In genomic region chr2:134707330-134707676, GRCh38 we compare ENCODE assay signal across 19 cellular contexts. TPM values are rescaled to one million over a fixed set of nuclear protein-coding genes. Genes with fewer than 3 reads are reported as not detected.
DNase-seq lines count a peak whose midpoint lies in the region; ATAC-seq, FAIRE-seq and TF ChIP-seq lines count a peak whose summit lies in the region.
"Had no signal": no experiment of that assay in that cellular context is flagged by ENCODE, and none has a peak within 500 bp of the region (broad histone marks: within the 10 kb centered on the region; RNA-seq: fewer than 3 reads in every experiment).

No MANE protein-coding gene starts in this region.

- no peaks in the 10 kb centered on the region for H3K9me3 Mint-ChIP-seq in endothelial cell (ENCODE audit: unreplicated experiment)
- no peaks in the 10 kb centered on the region for H3K9me3 Mint-ChIP-seq in natural killer cell treated with Interleukin-12 subunit alpha and Interleukin-12 subunit beta and Interleukin-15 and Interleukin-18, amount 100 ng/mL, for 72 hours
- H3K9me3 Mint-ChIP-seq: H9, IgD-negative memory B cell had no signal

- H3K36me3 ChIP-seq in HepG2 (replicated peaks in 1 of 2; ENCODE audit: control insufficient read depth in 1 of 2, insufficient read depth in 2 of 2, low read length in 2 of 2): no peaks in the 10 kb centered on the region
- H3K36me3 ChIP-seq in right lobe of liver: no peaks in the 10 kb centered on the region
- no peaks in the 10 kb centered on the region for H3K36me3 ChIP-seq in transverse colon
- H3K36me3 ChIP-seq in Karpas-422 (ENCODE audit: insufficient read depth, low read length): no peaks in the 10 kb centered on the region
- H3K36me3 ChIP-seq: SJCRH30 had no signal

- peaks cover 11% of the 10 kb centered on the region for H3K27me3 Mint-ChIP-seq in endothelial cell (ENCODE audit: unreplicated experiment)
- H3K27me3 Mint-ChIP-seq in natural killer cell treated with Interleukin-12 subunit alpha and Interleukin-12 subunit beta and Interleukin-15 and Interleukin-18, amount 100 ng/mL, for 72 hours: peaks cover 5 to 22% of the 10 kb centered on the region in 2 donors
- H3K27me3 Mint-ChIP-seq: IgD-negative memory B cell had no signal

- intact Hi-C loops in HepG2 (cut with micrococcal nuclease; ENCODE audit: unreplicated experiment): loop anchor here (10.0 kb wide), 1 partner anchor 243 kb away; no protein-coding TSS in a partner anchor
- intact Hi-C loops in right lobe of liver (cut with DNase I): no loop called here
- intact Hi-C loops in transverse colon (cut with DNase I; ENCODE audit: low total_unique reads): no loop called here

- H3K4me1 ChIP-seq in HepG2 (ENCODE audit: insufficient read depth, low read length) (peaks cover 20% of the 10 kb centered on the region), right lobe of liver (no peaks in the 10 kb centered on the region), transverse colon (no peaks in the 10 kb centered on the region), Karpas-422 (ENCODE audit: low read length) (peaks cover 11% of the 10 kb centered on the region)
- H3K4me1 ChIP-seq: SJCRH30 had no signal

- peak; percentile 49 for FAIRE-seq in HepG2 (lab: Jason Lieb, UNC)

- BruUV-seq in HepG2 (replicated peaks; lab: Mats Ljungman, UMichigan): no TSS peak

- ATAC-seq in HepG2 (no peak; the same call in 2 of the 3 replicates), right lobe of liver (no peak), GM18868 (IDR thresholded peaks at IDR 0.05; ENCODE audit: unreplicated experiment) (no peak), GM21447 (IDR thresholded peaks at IDR 0.05; ENCODE audit: unreplicated experiment) (no peak)
- no peak for ATAC-seq in natural killer cell treated with Interleukin-12 subunit alpha and Interleukin-12 subunit beta and Interleukin-15 and Interleukin-18, amount 100 ng/mL, for 72 hours

- no peak for DNase-seq in HepG2 (ENCODE audit: low spot score)
- DNase-seq in right lobe of liver: no peak
- no peak for DNase-seq in endothelial cell (ENCODE audit: low spot score)
- no peak for DNase-seq in natural killer cell treated with Interleukin-12 subunit alpha and Interleukin-12 subunit beta and Interleukin-15 and Interleukin-18, amount 100 ng/mL, for 72 hours (ENCODE audit: low spot score)
- no peak for DNase-seq in transverse colon
- DNase-seq in Karpas-422: no peak
- DNase-seq: GF-D8, H9, NCI-H1436, NCI-H2029 treated with DMSO at 0.1 percent for 48 hours, NCI-H2171 treated with DMSO at 0.1 percent for 48 hours, NCI-H446 treated with DMSO at 0.1 percent for 48 hours, NCI-H774 had no signal

- CTCF ChIA-PET in HepG2 (lab: Yijun Ruan, JAX; ENCODE audit: low intra/inter-chr PET ratio, low total read pairs): no interaction called here

- in situ Hi-C loops in HepG2 (cut with HindIII; ENCODE audit: extremely low pct_ligation_motif_present, low pct_unique_long_range_greater_than_20kb) (no loop called here), transverse colon (cut with MboI; ENCODE audit: low pct_ligation_motif_present in 1 of 4, low pct_unique_long_range_greater_than_20kb in 1 of 4, low sequenced_read_pairs in 3 of 4) (no loop called here)

- TF ChIP-seq POLR2A in HepG2 (IDR thresholded peaks at IDR 0.05; ENCODE audit: insufficient read depth in 1 of 2, low read depth in 2 of 2, low read length in 2 of 2) (no peak), right lobe of liver (IDR thresholded peaks at IDR 0.05) (no peak), transverse colon (IDR thresholded peaks at IDR 0.05) (no peak)

- TF ChIP-seq RAD21 in HepG2 (CRISPR knock-in tag; IDR thresholded peaks at IDR 0.05): no peak

- peak overlapping the region; percentile 78 for H3K4me2 ChIP-seq in HepG2 (ENCODE audit: low read depth, low read length)
- no peak overlapping the region for H3K4me2 ChIP-seq in Karpas-422 (ENCODE audit: low read depth, low read length, poor library complexity, severe bottlenecking)

- H3K4me3 ChIP-seq in HepG2 (replicated peaks in 1 of 3; ENCODE audit: insufficient read depth in 1 of 3, low read depth in 2 of 3, low read length in 3 of 3) (peak overlapping the region; percentile 4 to 50 (median 24); a peak in 4 of 6 replicates), right lobe of liver (no peak overlapping the region), transverse colon (no peak overlapping the region), Karpas-422 (ENCODE audit: low read length) (no peak overlapping the region)
- H3K4me3 ChIP-seq: SJCRH30 had no signal

- no peak overlapping the region for H3K27ac ChIP-seq in HepG2 (ENCODE audit: extremely low read length, insufficient read depth, low read length)
- no peak overlapping the region for H3K27ac ChIP-seq in right lobe of liver
- H3K27ac ChIP-seq in transverse colon: no peak overlapping the region
- no peak overlapping the region for H3K27ac ChIP-seq in Karpas-422 (ENCODE audit: low read length)
- H3K27ac ChIP-seq: C4-2B, RWPE1, SJCRH30 had no signal

- peak overlapping the region; percentile 98 for H3K27ac Mint-ChIP-seq in endothelial cell (ENCODE audit: unreplicated experiment)
- peak overlapping the region in 1 of 2 donors; percentile 35 for H3K27ac Mint-ChIP-seq in natural killer cell treated with Interleukin-12 subunit alpha and Interleukin-12 subunit beta and Interleukin-15 and Interleukin-18, amount 100 ng/mL, for 72 hours

- H2AFZ ChIP-seq in HepG2 (ENCODE audit: low read length) (peak overlapping the region; percentile 21), Karpas-422 (ENCODE audit: low read length) (no peak overlapping the region)

- POLR2A ChIA-PET in HepG2 (lab: Yijun Ruan, JAX): no interaction called here

- H3K36me3 Mint-ChIP-seq in endothelial cell (ENCODE audit: low read depth, unreplicated experiment): peaks cover 26% of the 10 kb centered on the region
- no peaks in the 10 kb centered on the region for H3K36me3 Mint-ChIP-seq in natural killer cell treated with Interleukin-12 subunit alpha and Interleukin-12 subunit beta and Interleukin-15 and Interleukin-18, amount 100 ng/mL, for 72 hours

- H3K27me3 ChIP-seq in HepG2 (ENCODE audit: control insufficient read depth in 1 of 2, insufficient read depth in 2 of 2, low read length in 2 of 2) (peaks cover 0 to 5% of the 10 kb centered on the region in 2 experiments; a peak in 1 of 5 replicates), right lobe of liver (no peaks in the 10 kb centered on the region), transverse colon (peaks cover 25% of the 10 kb centered on the region), Karpas-422 (ENCODE audit: low read length) (no peaks in the 10 kb centered on the region)

- H3K9ac ChIP-seq in HepG2 (ENCODE audit: insufficient read depth, low read depth, low read length) (no peak overlapping the region), Karpas-422 (ENCODE audit: low read length) (no peak overlapping the region)

- TF ChIP-seq EP300 in HepG2 (IDR thresholded peaks at IDR 0.05; ENCODE audit: low read depth in 2 of 2, low read length in 2 of 2) (no peak), HepG2 (CRISPR knock-in tag; IDR thresholded peaks at IDR 0.05; ENCODE audit: borderline replicate concordance) (no peak), transverse colon (IDR thresholded peaks at IDR 0.05; ENCODE audit: low read depth) (no peak)

- H3K4me1 Mint-ChIP-seq in endothelial cell (ENCODE audit: unreplicated experiment): peaks cover 90% of the 10 kb centered on the region
- peaks cover 30 to 35% of the 10 kb centered on the region in 2 donors for H3K4me1 Mint-ChIP-seq in natural killer cell treated with Interleukin-12 subunit alpha and Interleukin-12 subunit beta and Interleukin-15 and Interleukin-18, amount 100 ng/mL, for 72 hours (ENCODE audit: low read depth in 2 of 2)

- H3K4me3 Mint-ChIP-seq in endothelial cell (ENCODE audit: unreplicated experiment): peak overlapping the region; percentile 73
- peak overlapping the region; percentile 82 for H3K4me3 Mint-ChIP-seq in natural killer cell treated with Interleukin-12 subunit alpha and Interleukin-12 subunit beta and Interleukin-15 and Interleukin-18, amount 100 ng/mL, for 72 hours
- H3K4me3 Mint-ChIP-seq: H9 had no signal

- 3% methylated on average over 5 of the region's 5 CpGs for WGBS in HepG2 (ENCODE audit: low lambda C conversion rate)
- 29% methylated on average over 5 of the region's 5 CpGs for WGBS in right lobe of liver (ENCODE audit: insufficient coverage, low coverage, low lambda C conversion rate, missing lambda C conversion rate)
- 46 to 66% methylated on average over 5 of the region's 5 CpGs for WGBS in transverse colon (ENCODE audit: low coverage in 1 of 2), 2 donors

- H3K9me2 ChIP-seq in Karpas-422 (replicated peaks; ENCODE audit: insufficient read depth, low read length): no peaks in the 10 kb centered on the region

- no peak for TF ChIP-seq CTCF in HepG2 (CRISPR knock-in tag; IDR thresholded peaks at IDR 0.05)
- no peak for TF ChIP-seq CTCF in right lobe of liver (IDR thresholded peaks at IDR 0.05)
- TF ChIP-seq CTCF in endothelial cell (IDR thresholded peaks at IDR 0.05; ENCODE audit: unreplicated experiment): no peak
- no peak for TF ChIP-seq CTCF in transverse colon (IDR thresholded peaks at IDR 0.05)

- H3K9me3 ChIP-seq in HepG2 (ENCODE audit: low read length) (no peaks in the 10 kb centered on the region), right lobe of liver (no peaks in the 10 kb centered on the region), transverse colon (no peaks in the 10 kb centered on the region), Karpas-422 (ENCODE audit: low read length) (no peaks in the 10 kb centered on the region)
- H3K9me3 ChIP-seq: SJCRH30 had no signal

- H3K79me2 ChIP-seq in HepG2 (ENCODE audit: insufficient read depth, low read length): no peaks in the 10 kb centered on the region
- H3K79me2 ChIP-seq in Karpas-422 (ENCODE audit: low read length): no peaks in the 10 kb centered on the region

- no peaks in the 10 kb centered on the region for H4K20me1 ChIP-seq in HepG2 (ENCODE audit: insufficient read depth, low read length)
- no peaks in the 10 kb centered on the region for H4K20me1 ChIP-seq in Karpas-422 (ENCODE audit: insufficient read depth, low read depth, low read length)

RNA-seq across cellular contexts. Expression of gene TMEM163, which starts 11.5 kb away (rescaled TPM):
- total RNA-seq in HepG2 (2016; rRNA removed; fragmentation: Illumina TruSeq; extraction: Trizol): not detected in 2 replicates
- total RNA-seq in HepG2 (2016; cell fraction: cytosol; rRNA removed; fragmentation: Illumina TruSeq; extraction: Trizol; ENCODE audit: low read depth): not detected in 2 replicates
- not detected in 2 replicates for total RNA-seq in HepG2 (2016; cell fraction: insoluble cytoplasmic fraction; rRNA removed; fragmentation: Illumina TruSeq; extraction: Trizol)
- not detected in 2 replicates for total RNA-seq in HepG2 (2016; cell fraction: membrane; rRNA removed; fragmentation: Illumina TruSeq; extraction: Trizol)
- not detected in 2 replicates for total RNA-seq in HepG2 (2016; cell fraction: nucleus; rRNA removed; fragmentation: Illumina TruSeq; extraction: Trizol)
- polyA plus RNA-seq in HepG2 (2011; rRNA removed): 0.05 TPM in 1 of 2 replicates, not detected in the other
- not detected in 2 replicates for polyA plus RNA-seq in HepG2 (2011; cell fraction: cytosol; rRNA removed)
- polyA plus RNA-seq in HepG2 (2011; cell fraction: nucleus; rRNA removed): not detected in 2 replicates
- polyA plus RNA-seq in HepG2 (2012): 0.09 TPM in 1 of 2 replicates, not detected in the other
- polyA plus RNA-seq in HepG2 (2016; cell fraction: cytosol; fragmentation: Illumina TruSeq; extraction: Trizol; ENCODE audit: low read depth): not detected in 2 replicates
- polyA plus RNA-seq in HepG2 (2016; cell fraction: insoluble cytoplasmic fraction; fragmentation: Illumina TruSeq; extraction: Trizol; ENCODE audit: low read depth): not detected in 2 replicates
- polyA plus RNA-seq in HepG2 (2016; cell fraction: membrane; fragmentation: Illumina TruSeq; extraction: Trizol; ENCODE audit: low read depth): not detected in 2 replicates
- polyA plus RNA-seq in HepG2 (2016; cell fraction: nucleus; fragmentation: Illumina TruSeq; extraction: Trizol; ENCODE audit: insufficient read depth, low read depth): not detected in 2 replicates
- polyA minus RNA-seq in HepG2 (2011; rRNA and poly(A)+ RNA removed; ENCODE audit: low replicate concordance): not detected in 2 replicates
- not detected in 2 replicates for polyA minus RNA-seq in HepG2 (2011; cell fraction: cytosol; rRNA and poly(A)+ RNA removed)
- not detected in 2 replicates for polyA minus RNA-seq in HepG2 (2011; cell fraction: nucleus; rRNA and poly(A)+ RNA removed)
- total RNA-seq in right lobe of liver: under 1 TPM in 3 of 6 experiments, not detected in 3; 0.06 to 0.20 (median 0.07) TPM
- total RNA-seq in endothelial cell (ENCODE audit: unreplicated experiment): 150 TPM
- 1 to 10 TPM in 1 of 2 donors, under 1 TPM in 1; 0.93 to 2.6 TPM for total RNA-seq in natural killer cell treated with Interleukin-12 subunit alpha and Interleukin-12 subunit beta and Interleukin-15 and Interleukin-18, amount 100 ng/mL, for 72 hours
- total RNA-seq in transverse colon: under 1 TPM in 1 of 4 donors, not detected in 3; 0.48 TPM
- total RNA-seq in Karpas-422 (2014; rRNA removed; shearing (Covaris generic); ENCODE audit: low replicate concordance): 4.7 and 7.3 TPM in 2 replicates

Comparison
In these comparisons a context has a peak if more than half of its experiments do, and no peak if none do; other contexts are left out.
1. H3K4me3 ChIP-seq: peak in HepG2 (3 of 3); none in right lobe of liver (0 of 3), transverse colon (0 of 4) and Karpas-422 (single experiment).
2. RNA of gene TMEM163, which starts 11.5 kb away (total RNA-seq): 150 TPM in endothelial cell (single experiment); 4.7 to 7.3 TPM in Karpas-422, 0.93 to 2.6 TPM in natural killer cell treated with Interleukin-12 subunit alpha and Interleukin-12 subunit beta and Interleukin-15 and Interleukin-18, amount 100 ng/mL, for 72 hours, 0.06 to 0.20 TPM in right lobe of liver, not detected in HepG2 and 0.48 TPM in transverse colon; every median in the first group is over 10 times any median in the second.